Comparison of ENCODE assay signal across 18 cellular contexts in genomic region chr9:33416996-33417395, GRCh38. TPM values are rescaled to one million over a fixed set of nuclear protein-coding genes. Genes with fewer than 3 reads are reported as not detected.
DNase-seq lines count a peak whose midpoint lies in the region; ATAC-seq and TF ChIP-seq lines count a peak whose summit lies in the region.
"Had no signal": no experiment of that assay in that cellular context is flagged by ENCODE, and none has a peak within 500 bp of the region (broad histone marks: within the 10 kb centered on the region; RNA-seq: fewer than 3 reads in every experiment).

No MANE protein-coding gene starts in this region.

- intact Hi-C loops in esophagus squamous epithelium (cut with DNase I) = no loop called here

- no peaks in the 10 kb centered on the region for H3K9me3 ChIP-seq in esophagus squamous epithelium
- H3K9me3 ChIP-seq in hepatocyte (ENCODE audit: low read depth) = no peaks in the 10 kb centered on the region
- H3K9me3 ChIP-seq: heart left ventricle, left lung had no signal

- H3K36me3 Mint-ChIP-seq in T-cell = no peaks in the 10 kb centered on the region
- no peaks in the 10 kb centered on the region for H3K36me3 Mint-ChIP-seq in activated T-cell treated with anti-CD3 and anti-CD28 coated beads, Interleukin-2, amount 50 U/mL, for 24 hours (ENCODE audit: low read depth)

- H3K9me3 Mint-ChIP-seq in T-cell = no peaks in the 10 kb centered on the region
- H3K9me3 Mint-ChIP-seq in activated T-cell treated with anti-CD3 and anti-CD28 coated beads, Interleukin-2, amount 50 U/mL, for 24 hours = no peaks in the 10 kb centered on the region
- H3K9me3 Mint-ChIP-seq: nephron progenitor cell had no signal

- H3K4me1 ChIP-seq in esophagus squamous epithelium (peaks cover 38 to 77% (median 40%) of the 10 kb centered on the region in 3 donors), hepatocyte (ENCODE audit: insufficient read depth) (peaks cover 24% of the 10 kb centered on the region)

- WGBS in esophagus squamous epithelium, 2 donors = 45 to 60% methylated on average over 4 to 5 of the region's 5 CpGs
- 72% methylated on average over 5 of the region's 5 CpGs for WGBS in hepatocyte (ENCODE audit: low lambda C conversion rate, missing lambda C conversion rate)

- H3K27ac Mint-ChIP-seq in T-cell = peak overlapping the region; percentile 99 to 100
- peak overlapping the region; percentile 66 for H3K27ac Mint-ChIP-seq in activated T-cell treated with anti-CD3 and anti-CD28 coated beads, Interleukin-2, amount 50 U/mL, for 24 hours
- H3K27ac Mint-ChIP-seq: nephron progenitor cell had no signal

- H3K4me3 ChIP-seq in esophagus squamous epithelium = no peak overlapping the region
- H3K4me3 ChIP-seq in hepatocyte = no peak overlapping the region
- H3K4me3 ChIP-seq: heart left ventricle, left lung had no signal

- no peaks in the 10 kb centered on the region for H3K79me2 ChIP-seq in hepatocyte

- no peak for TF ChIP-seq POLR2A in esophagus squamous epithelium (IDR thresholded peaks at IDR 0.05)

- H3K9me2 ChIP-seq in hepatocyte (replicated peaks; ENCODE audit: insufficient read depth) = no peaks in the 10 kb centered on the region

- no peaks in the 10 kb centered on the region for H3K27me3 Mint-ChIP-seq in T-cell
- H3K27me3 Mint-ChIP-seq in activated T-cell treated with anti-CD3 and anti-CD28 coated beads, Interleukin-2, amount 50 U/mL, for 24 hours = no peaks in the 10 kb centered on the region

- CTCF ChIA-PET in T-cell (lab: Charles Lee) = interaction anchor here (0.5 to 1.4 kb wide), 4 partner anchors 30 to 58 kb away, joined by 3 to 7 read pairs (median 4); partner anchors contain the start of gene AQP3 (in 2 of the 2)

- ATAC-seq in T-cell (replicated peaks in 1 of 4) = peak in 3 of 4 experiments; percentile 54 to 59 (median 54)
- ATAC-seq in GM18517 (IDR thresholded peaks at IDR 0.05; ENCODE audit: unreplicated experiment) = no peak
- ATAC-seq in HG03442 (IDR thresholded peaks at IDR 0.05; ENCODE audit: unreplicated experiment) = no peak
- no peak for ATAC-seq in HG03280 (IDR thresholded peaks at IDR 0.05; ENCODE audit: unreplicated experiment)
- ATAC-seq: left lung, right cardiac atrium had no signal

- H3K27me3 ChIP-seq in esophagus squamous epithelium (peaks cover 0 to 8% (median 0%) of the 10 kb centered on the region in 4 donors), hepatocyte (no peaks in the 10 kb centered on the region)
- H3K27me3 ChIP-seq: heart left ventricle, left lung had no signal

- peaks cover 54 to 60% (median 55%) of the 10 kb centered on the region in 3 donors for H3K4me1 Mint-ChIP-seq in T-cell
- H3K4me1 Mint-ChIP-seq in activated T-cell treated with anti-CD3 and anti-CD28 coated beads, Interleukin-2, amount 50 U/mL, for 24 hours (ENCODE audit: low read depth) = peaks cover 50% of the 10 kb centered on the region

- peak overlapping the region; percentile 80 to 88 (median 85) for H3K27ac ChIP-seq in esophagus squamous epithelium
- H3K27ac ChIP-seq in hepatocyte = no peak overlapping the region
- H3K27ac ChIP-seq: heart left ventricle, KMS-11 had no signal

- peak overlapping the region; percentile 35 to 63 (median 44) for H3K4me3 Mint-ChIP-seq in T-cell
- H3K4me3 Mint-ChIP-seq in activated T-cell treated with anti-CD3 and anti-CD28 coated beads, Interleukin-2, amount 50 U/mL, for 24 hours = no peak overlapping the region
- H3K4me3 Mint-ChIP-seq: nephron progenitor cell had no signal

- POLR2A ChIA-PET in T-cell (lab: Charles Lee) = interaction anchor here in 1 of 2 donors (0.6 kb wide), 1 partner anchor 42 kb away, joined by 3 read pairs; no protein-coding TSS in a partner anchor

- H3K36me3 ChIP-seq in esophagus squamous epithelium = no peaks in the 10 kb centered on the region
- no peaks in the 10 kb centered on the region for H3K36me3 ChIP-seq in hepatocyte (replicated peaks; ENCODE audit: insufficient read depth, low read depth)
- H3K36me3 ChIP-seq: heart left ventricle, left lung had no signal

- peak; percentile 71 for DNase-seq in DMS53 (lab: John Stamatoyannopoulos, UW)
- peak in 28 of 34 experiments; percentile 13 to 65 (median 24) for DNase-seq in T-cell
- peak; percentile 43 for DNase-seq in activated T-cell treated with anti-CD3 and anti-CD28 coated beads, Interleukin-2, amount 50 U/mL, for 24 hours
- DNase-seq in esophagus squamous epithelium (lab: John Stamatoyannopoulos, UW) = no peak
- DNase-seq in hepatocyte (ENCODE audit: low spot score) = no peak
- DNase-seq: H7, heart left ventricle, left lung, NCI-H1694 treated with DMSO at 0.1 percent for 48 hours, NCI-H524 treated with DMSO at 0.1 percent for 48 hours, nephron progenitor cell, right cardiac atrium, substantia nigra had no signal

- no peak overlapping the region for H3K4me2 ChIP-seq in hepatocyte
- H3K4me2 ChIP-seq: KMS-11 had no signal

- no peaks in the 10 kb centered on the region for H4K20me1 ChIP-seq in hepatocyte (ENCODE audit: insufficient read depth, poor library complexity, severe bottlenecking)

- no peak for TF ChIP-seq CTCF in esophagus squamous epithelium (IDR thresholded peaks at IDR 0.05)
- no peak for TF ChIP-seq CTCF in hepatocyte (IDR thresholded peaks at IDR 0.05; ENCODE audit: poor library complexity)

- H2AFZ ChIP-seq in hepatocyte = no peak overlapping the region

RNA-seq across cellular contexts. Expression of gene AQP7, which starts 14.6 kb away (rescaled TPM):
- total RNA-seq in T-cell = 1 to 10 TPM in 1 of 5 donors, under 1 TPM in 4; 0.20 to 1.4 (median 0.44) TPM
- under 1 TPM in 2 of 4 donors, not detected in 2; 0.15 to 0.57 TPM for total RNA-seq in esophagus squamous epithelium
- 8.5 and 11.2 TPM in 2 replicates for total RNA-seq in hepatocyte
- polyA plus RNA-seq in hepatocyte = 11.6 and 16.6 TPM in 2 replicates
- total RNA-seq: H7, RPMI7951 had no signal

RNA-seq across cellular contexts. Expression of gene AQP3, which starts 30.4 kb away (rescaled TPM):
- total RNA-seq in T-cell (100 to 1,000 TPM in 3 of 5 donors, 10 to 100 TPM in 2; 85.7 to 130 (median 111) TPM), esophagus squamous epithelium (1,000 to 10,000 TPM; 1,484 to 2,988 (median 2,291) TPM), hepatocyte (97.1 and 101 TPM in 2 replicates)
- polyA plus RNA-seq in hepatocyte = 99.3 and 123 TPM in 2 replicates

RNA-seq across cellular contexts. Expression of gene NOL6, which starts 56.7 kb away (rescaled TPM):
- 10 to 100 TPM; 35.1 to 57.6 (median 47.1) TPM for total RNA-seq in T-cell
- total RNA-seq in esophagus squamous epithelium = 10 to 100 TPM; 23.6 to 43.7 (median 38.3) TPM
- total RNA-seq in hepatocyte = 19.3 and 21.9 TPM in 2 replicates
- 20.6 and 24.1 TPM in 2 replicates for polyA plus RNA-seq in hepatocyte

Comparison
In these comparisons a context has a peak if more than half of its experiments do, and no peak if none do; other contexts are left out.
1. DNase-seq: peak in DMS53 (single experiment), T-cell (28 of 34) and activated T-cell treated with anti-CD3 and anti-CD28 coated beads, Interleukin-2, amount 50 U/mL, for 24 hours (single experiment); none in esophagus squamous epithelium (single experiment) and hepatocyte (single experiment).
2. ATAC-seq: peak in T-cell (3 of 4); none in GM18517 (single experiment), HG03442 (single experiment) and HG03280 (single experiment).
3. RNA of gene AQP3, which starts 30.4 kb away (total RNA-seq): 1,484 to 2,988 TPM in esophagus squamous epithelium; 85.7 to 130 TPM in T-cell and 97.1 to 101 TPM in hepatocyte; every median in the first group is over 10 times any median in the second.